In the genomic region with DNA sequence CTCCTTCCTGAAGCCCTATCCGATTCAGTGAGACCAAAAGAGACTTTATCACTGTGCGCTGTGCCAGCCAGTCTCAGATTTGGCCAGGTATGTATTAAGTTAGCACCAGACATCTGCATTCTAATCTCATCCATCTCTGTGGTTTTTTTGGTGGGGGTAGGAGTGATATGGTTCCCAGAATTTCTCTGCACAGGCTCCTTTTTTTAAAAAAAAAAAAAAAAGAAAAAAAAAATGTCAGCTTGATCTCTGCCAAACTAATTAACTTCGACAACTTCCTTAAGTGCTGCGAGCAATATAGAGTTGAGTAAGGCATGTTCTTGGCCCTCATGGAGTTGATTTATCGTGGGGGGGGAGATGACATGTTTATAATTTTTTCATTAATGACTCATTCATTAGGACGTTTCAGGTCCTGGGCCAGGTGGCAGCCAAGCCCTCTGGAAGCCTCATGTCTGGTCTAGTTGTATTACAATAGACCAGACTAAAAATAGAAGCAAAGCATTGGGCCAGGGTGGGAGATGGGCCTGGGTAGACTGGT, we compare ENCODE assay signal across 8 cellular contexts. TPM values are rescaled to one million over a fixed set of nuclear protein-coding genes. Genes with fewer than 3 reads are reported as not detected.
A peak's percentile ranks its signal among the peaks of the same experiment; 100 is the strongest.
DNase-seq lines count a peak whose midpoint lies in the region; ATAC-seq, FAIRE-seq and TF ChIP-seq lines count a peak whose summit lies in the region.

No MANE protein-coding gene starts in this region.

- H3K4me3 ChIP-seq in SK-N-SH (ENCODE audit: low read depth in 2 of 2, low read length in 1 of 2) (no peak overlapping the region), stomach smooth muscle (ENCODE audit: low read length in 2 of 2) (peak overlapping the region in 1 of 2 donors; percentile 35)

- DNase-seq in HCEC 1CT = peak; percentile 45
- DNase-seq in SK-N-SH = peak; percentile 29
- DNase-seq in Right ventricle myocardium superior = peak; percentile 62
- no peak for DNase-seq in activated effector memory CD4-positive, alpha-beta T cell treated with anti-CD3 and anti-CD28 coated beads, Interleukin-2, amount 50 U/mL, for 16 hours
- DNase-seq in frontal cortex (ENCODE audit: low spot score in 2 of 2) = no peak

- H3K4me2 ChIP-seq in SK-N-SH = peak overlapping the region; percentile 70

- peaks cover 25 to 29% of the 10 kb centered on the region in 2 experiments for H3K4me1 ChIP-seq in SK-N-SH (ENCODE audit: control insufficient read depth in 1 of 2, insufficient read depth in 2 of 2, low read depth in 1 of 2, low read length in 1 of 2)
- peaks cover 41% of the 10 kb centered on the region for H3K4me1 ChIP-seq in stomach smooth muscle (ENCODE audit: control insufficient read depth, insufficient read depth, low read length)

- no peak for TF ChIP-seq CTCF in SK-N-SH (IDR thresholded peaks at IDR 0.05)

- H3K36me3 ChIP-seq in SK-N-SH (replicated peaks in 1 of 2; ENCODE audit: control insufficient read depth in 1 of 2, insufficient read depth in 2 of 2, low read length in 1 of 2) (no peaks in the 10 kb centered on the region), stomach smooth muscle (ENCODE audit: control insufficient read depth in 2 of 2, insufficient read depth in 2 of 2, low read length in 2 of 2) (no peaks in the 10 kb centered on the region)

- peak overlapping the region; percentile 65; the same call in 1 of the 2 replicates for H2AFZ ChIP-seq in SK-N-SH (ENCODE audit: low read depth)

- H3F3A ChIP-seq in SK-N-SH (replicated peaks; ENCODE audit: insufficient read depth) = peaks cover 31% of the 10 kb centered on the region

- no peaks in the 10 kb centered on the region for H4K20me1 ChIP-seq in SK-N-SH (ENCODE audit: insufficient read depth)

- H3K27ac ChIP-seq in SK-N-SH (ENCODE audit: low read depth in 2 of 2, low read length in 1 of 2) (peak overlapping the region; percentile 72 to 94), stomach smooth muscle (ENCODE audit: low read length) (peak overlapping the region; percentile 66)

- peak; percentile 40 for ATAC-seq in Right ventricle myocardium superior (ENCODE audit: poor library complexity)
- ATAC-seq in HG02973 (IDR thresholded peaks at IDR 0.05; ENCODE audit: unreplicated experiment) = no peak
- no peak for ATAC-seq in GM18861 (IDR thresholded peaks at IDR 0.05; ENCODE audit: unreplicated experiment)

- no peak for FAIRE-seq in frontal cortex (lab: Jason Lieb, UNC)

- H3K9me3 ChIP-seq in SK-N-SH (no peaks in the 10 kb centered on the region), stomach smooth muscle (ENCODE audit: control insufficient read depth in 2 of 2, low read length in 2 of 2) (no peaks in the 10 kb centered on the region)

- intact Hi-C loops in Right ventricle myocardium superior (cut with DNase I) = loop anchor here (2.0 kb wide), 1 partner anchor 52 kb away; no protein-coding TSS in a partner anchor

- H3K9me2 ChIP-seq in SK-N-SH = no peaks in the 10 kb centered on the region

- TF ChIP-seq RAD21 in SK-N-SH (IDR thresholded peaks at IDR 0.05; ENCODE audit: low read length) = no peak

- peaks cover 48% of the 10 kb centered on the region for H3K79me2 ChIP-seq in SK-N-SH (ENCODE audit: insufficient read depth)

- peak overlapping the region; percentile 53 for H3K9ac ChIP-seq in SK-N-SH
- no peak overlapping the region for H3K9ac ChIP-seq in stomach smooth muscle (ENCODE audit: low read length in 2 of 2)

- WGBS in SK-N-SH (ENCODE audit: low lambda C conversion rate) = 26% methylated on average over 6 of the region's 6 CpGs

- CTCF ChIA-PET in SK-N-SH (lab: Yijun Ruan, JAX) = interaction anchor here (1.4 to 2.2 kb wide), 5 partner anchors 11 to 160 kb away, joined by 3 to 14 read pairs (median 5); partner anchors contain the start of gene SLCO3A1

- H3K27me3 ChIP-seq in SK-N-SH (ENCODE audit: insufficient read depth) (no peaks in the 10 kb centered on the region), stomach smooth muscle (ENCODE audit: control insufficient read depth in 1 of 2, insufficient read depth in 2 of 2, low read length in 2 of 2) (no peaks in the 10 kb centered on the region)

- POLR2A ChIA-PET in SK-N-SH (lab: Yijun Ruan, JAX) = no interaction called here

- peak; percentile 26 to 57; a peak in 2 of 4 replicates for TF ChIP-seq EP300 in SK-N-SH (IDR thresholded peaks at IDR 0.05; ENCODE audit: borderline replicate concordance in 1 of 2, low read depth in 1 of 2, low read length in 1 of 2)

TF ChIP-seq in SK-N-SH, 30 proteins besides CTCF, POLR2A, EP300 and RAD21 (continues in another document):
- TF ChIP-seq TAF1 (IDR thresholded peaks at IDR 0.05; ENCODE audit: borderline replicate concordance, low read depth, low read length) (no peak), TEAD4 (IDR thresholded peaks at IDR 0.05; ENCODE audit: borderline replicate concordance, insufficient read depth) (0 out of 2 replicates have a peak, but pooled peaks have one; percentile 2), CHD2 (IDR thresholded peaks at IDR 0.05; ENCODE audit: low read length, partially characterized antibody) (no peak), FOXM1 (IDR thresholded peaks at IDR 0.05; ENCODE audit: low read depth) (no peak), GATA2 (CRISPR knock-in tag; IDR thresholded peaks at IDR 0.05) (no peak), GABPA (IDR thresholded peaks at IDR 0.05; ENCODE audit: low read depth) (no peak), SIN3A (IDR thresholded peaks at IDR 0.05; ENCODE audit: borderline replicate concordance, low read depth, low read length) (no peak; the same call in 1 of the 2 replicates), RXRA (IDR thresholded peaks at IDR 0.05; ENCODE audit: borderline replicate concordance, low read depth) (peak; percentile 42; the same call in 1 of the 2 replicates), FOXJ3 (CRISPR knock-in tag; IDR thresholded peaks at IDR 0.05) (no peak), MXI1 (IDR thresholded peaks at IDR 0.05; ENCODE audit: low read depth, low read length) (no peak), YY1 (IDR thresholded peaks at IDR 0.05; ENCODE audit: low read depth) (no peak), EZH2phosphoT487 (IDR thresholded peaks at IDR 0.05; ENCODE audit: borderline replicate concordance, low read depth) (no peak), POLR2AphosphoS5 (IDR thresholded peaks at IDR 0.05; ENCODE audit: low read depth, low read length) (0 out of 2 replicates have a peak, but pooled peaks have one; percentile 14), PBX3 (IDR thresholded peaks at IDR 0.05) (peak; percentile 87), ELF1 (IDR thresholded peaks at IDR 0.05) (no peak)
- TF ChIP-seq, protein P1, sequence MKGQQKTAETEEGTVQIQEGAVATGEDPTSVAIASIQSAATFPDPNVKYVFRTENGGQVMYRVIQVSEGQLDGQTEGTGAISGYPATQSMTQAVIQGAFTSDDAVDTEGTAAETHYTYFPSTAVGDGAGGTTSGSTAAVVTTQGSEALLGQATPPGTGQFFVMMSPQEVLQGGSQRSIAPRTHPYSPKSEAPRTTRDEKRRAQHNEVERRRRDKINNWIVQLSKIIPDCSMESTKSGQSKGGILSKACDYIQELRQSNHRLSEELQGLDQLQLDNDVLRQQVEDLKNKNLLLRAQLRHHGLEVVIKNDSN (IDR thresholded peaks at IDR 0.05; ENCODE audit: borderline replicate concordance, low read depth) = no peak
- TF ChIP-seq, protein P2, sequence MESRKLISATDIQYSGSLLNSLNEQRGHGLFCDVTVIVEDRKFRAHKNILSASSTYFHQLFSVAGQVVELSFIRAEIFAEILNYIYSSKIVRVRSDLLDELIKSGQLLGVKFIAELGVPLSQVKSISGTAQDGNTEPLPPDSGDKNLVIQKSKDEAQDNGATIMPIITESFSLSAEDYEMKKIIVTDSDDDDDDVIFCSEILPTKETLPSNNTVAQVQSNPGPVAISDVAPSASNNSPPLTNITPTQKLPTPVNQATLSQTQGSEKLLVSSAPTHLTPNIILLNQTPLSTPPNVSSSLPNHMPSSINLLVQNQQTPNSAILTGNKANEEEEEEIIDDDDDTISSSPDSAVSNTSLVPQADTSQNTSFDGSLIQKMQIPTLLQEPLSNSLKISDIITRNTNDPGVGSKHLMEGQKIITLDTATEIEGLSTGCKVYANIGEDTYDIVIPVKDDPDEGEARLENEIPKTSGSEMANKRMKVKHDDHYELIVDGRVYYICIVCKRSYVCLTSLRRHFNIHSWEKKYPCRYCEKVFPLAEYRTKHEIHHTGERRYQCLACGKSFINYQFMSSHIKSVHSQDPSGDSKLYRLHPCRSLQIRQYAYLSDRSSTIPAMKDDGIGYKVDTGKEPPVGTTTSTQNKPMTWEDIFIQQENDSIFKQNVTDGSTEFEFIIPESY (IDR thresholded peaks at IDR 0.05; ENCODE audit: borderline replicate concordance, low read depth) = no peak

RNA-seq across cellular contexts. Expression of gene SLCO3A1, which starts 12.9 kb away (rescaled TPM):
- polyA plus RNA-seq in SK-N-SH (2012; rRNA removed) = 12.1 and 19.7 TPM in 2 replicates
- polyA plus RNA-seq in SK-N-SH (2012; cell fraction: cytosol; rRNA removed) = 7.2 and 12.6 TPM in 2 replicates
- polyA plus RNA-seq in SK-N-SH (2012; cell fraction: nucleus; rRNA removed) = 15.6 and 18.2 TPM in 2 replicates
- 46.6 TPM for total RNA-seq in Right ventricle myocardium superior
- 9.8 TPM for total RNA-seq in frontal cortex

Comparison
In these comparisons a context has a peak if more than half of its experiments do, and no peak if none do; other contexts are left out.
1. DNase-seq: peak in HCEC 1CT (single experiment), SK-N-SH (single experiment) and Right ventricle myocardium superior (single experiment); none in activated effector memory CD4-positive, alpha-beta T cell treated with anti-CD3 and anti-CD28 coated beads, Interleukin-2, amount 50 U/mL, for 16 hours (single experiment) and frontal cortex (0 of 2).